ENCODE assay signal across 10 cellular contexts in genomic region chr21:17451364-17451869, GRCh38.
DNase-seq lines count a peak whose midpoint lies in the region; ATAC-seq and TF ChIP-seq lines count a peak whose summit lies in the region.
"Had no signal": no experiment of that assay in that cellular context is flagged by ENCODE, and none has a peak within 500 bp of the region (broad histone marks: within the 10 kb centered on the region; RNA-seq: fewer than 3 reads in every experiment).

No MANE protein-coding gene starts in this region.

- peaks cover 10 to 22% (median 13%) of the 10 kb centered on the region in 3 donors for H3K27me3 Mint-ChIP-seq in CD14-positive monocyte (ENCODE audit: low read depth in 3 of 3)

- no peak overlapping the region for H3K4me3 ChIP-seq in fibroblast of villous mesenchyme (ENCODE audit: low read depth, low read length)
- no peak overlapping the region for H3K4me3 ChIP-seq in skeletal muscle cell (ENCODE audit: low read depth, low read length)
- H3K4me3 ChIP-seq: thoracic aorta had no signal

- no peak for TF ChIP-seq CTCF in VCaP (conservative IDR thresholded peaks at IDR 0.05)
- no peak for TF ChIP-seq CTCF in fibroblast of villous mesenchyme (IDR thresholded peaks at IDR 0.05; ENCODE audit: insufficient read depth, low read depth, low read length)
- no peak for TF ChIP-seq CTCF in CD14-positive monocyte (IDR thresholded peaks at IDR 0.05)

- intact Hi-C loops in CD14-positive monocyte (cut with micrococcal nuclease), result no loop called here

- H3K4me3 Mint-ChIP-seq in CD14-positive monocyte, result no peak overlapping the region
- H3K4me3 Mint-ChIP-seq: activated T-cell treated with anti-CD3 and anti-CD28 coated beads, Interleukin-2, amount 50 U/mL, for 4 hours had no signal

- ATAC-seq in HG03196 (IDR thresholded peaks at IDR 0.05; ENCODE audit: unreplicated experiment) (no peak), HG03039 (IDR thresholded peaks at IDR 0.05; ENCODE audit: unreplicated experiment) (no peak)
- ATAC-seq: activated T-cell treated with anti-CD3 and anti-CD28 coated beads, Interleukin-2, amount 50 U/mL, for 4 hours had no signal

- peaks cover 0 to 3% (median 0%) of the 10 kb centered on the region in 7 donors for H3K9me3 Mint-ChIP-seq in CD14-positive monocyte
- H3K9me3 Mint-ChIP-seq: activated T-cell treated with anti-CD3 and anti-CD28 coated beads, Interleukin-2, amount 50 U/mL, for 4 hours had no signal

- H3K36me3 Mint-ChIP-seq in CD14-positive monocyte, result no peaks in the 10 kb centered on the region

- H3K27ac ChIP-seq in VCaP, result peak overlapping the region; percentile 73
- H3K27ac ChIP-seq: thoracic aorta had no signal

- H3K27ac Mint-ChIP-seq in CD14-positive monocyte, result peak overlapping the region in 1 of 7 donors; percentile 47

- peak; percentile 49 for DNase-seq in HPDE6-E6E7 (ENCODE audit: extremely low spot score)
- peak; percentile 81 for DNase-seq in fibroblast of villous mesenchyme (ENCODE audit: low read depth)
- DNase-seq in skeletal muscle cell (ENCODE audit: low read depth), result peak; percentile 65
- no peak for DNase-seq in CD14-positive monocyte (ENCODE audit: low spot score)
- DNase-seq: activated T-cell treated with anti-CD3 and anti-CD28 coated beads, Interleukin-2, amount 50 U/mL, for 4 hours; NCI-H1417 had no signal

- peaks cover 14% of the 10 kb centered on the region for H3K4me1 Mint-ChIP-seq in CD14-positive monocyte
